22 cellular contexts compared by ENCODE assay signal in genomic region chr1:234732671-234733390, GRCh38.
DNase-seq lines count a peak whose midpoint lies in the region; ATAC-seq, FAIRE-seq and TF ChIP-seq lines count a peak whose summit lies in the region.
"Had no signal": no experiment of that assay in that cellular context is flagged by ENCODE, and none has a peak within 500 bp of the region (broad histone marks: within the 10 kb centered on the region; RNA-seq: fewer than 3 reads in every experiment).

No MANE protein-coding gene starts in this region.

- no peak for TF ChIP-seq EP300 in GM12878 (IDR thresholded peaks at IDR 0.05; ENCODE audit: borderline replicate concordance in 1 of 2, control insufficient read depth in 1 of 2, low read depth in 2 of 2, low read length in 2 of 2)

- no peaks in the 10 kb centered on the region for H4K20me1 ChIP-seq in GM12878 (ENCODE audit: control insufficient read depth, insufficient read depth)

- no peak overlapping the region for H3K4me3 ChIP-seq in Caco-2 (ENCODE audit: low read depth, low read length)
- no peak overlapping the region for H3K4me3 ChIP-seq in GM12878
- H3K4me3 ChIP-seq: A549, heart right ventricle, pancreas, PC-9, SJCRH30, stomach had no signal

- no peak overlapping the region for H3K4me3 Mint-ChIP-seq in activated CD4-positive, alpha-beta T cell treated with anti-CD3 and anti-CD28 coated beads, Interleukin-2, amount 10 ng/mL, durations not matched to agents 7 days and 5 days
- H3K4me3 Mint-ChIP-seq in Caco-2 (ENCODE audit: unreplicated experiment), result no peak overlapping the region
- H3K4me3 Mint-ChIP-seq: CD14-positive monocyte had no signal

- no peak for TF ChIP-seq POLR2A in GM12878 (IDR thresholded peaks at IDR 0.05; ENCODE audit: low read depth, low read length)

- WGBS in GM12878 (ENCODE audit: insufficient coverage, insufficient replicate concordance, low lambda C conversion rate, missing lambda C conversion rate), result 98% methylated on average over 16 of the region's 16 CpGs

- no peak for ATAC-seq in GM12878
- ATAC-seq in sciatic nerve, result no peak
- ATAC-seq in GM21619 (IDR thresholded peaks at IDR 0.05; ENCODE audit: unreplicated experiment), result no peak
- ATAC-seq: A549, heart right ventricle, pancreas had no signal

- no peak overlapping the region; the same call in 1 of the 2 replicates for H3K9ac ChIP-seq in GM12878 (ENCODE audit: control insufficient read depth, insufficient read depth, low read length)

- no peak overlapping the region for H3K4me2 ChIP-seq in GM12878 (ENCODE audit: control insufficient read depth, insufficient read depth)
- H3K4me2 ChIP-seq: A549, PC-9 had no signal

- in situ Hi-C loops in GM12878 (cut with MboI), result loop anchor here (5.0 to 25.0 kb wide), 3 partner anchors 104 to 352 kb away; no protein-coding TSS in a partner anchor

- H3K36me3 Mint-ChIP-seq in activated CD4-positive, alpha-beta T cell treated with anti-CD3 and anti-CD28 coated beads, Interleukin-2, amount 10 ng/mL, durations not matched to agents 7 days and 5 days (ENCODE audit: low read depth), result peaks cover 2% of the 10 kb centered on the region
- no peaks in the 10 kb centered on the region for H3K36me3 Mint-ChIP-seq in Caco-2 (ENCODE audit: insufficient read depth, unreplicated experiment)

- no peaks in the 10 kb centered on the region for H3K27me3 ChIP-seq in Caco-2 (replicated peaks; ENCODE audit: control insufficient read depth, insufficient read depth, low read length)
- no peaks in the 10 kb centered on the region for H3K27me3 ChIP-seq in GM12878 (replicated peaks in 1 of 2; ENCODE audit: control insufficient read depth in 2 of 2, insufficient read depth in 2 of 2, low read length in 1 of 2)
- H3K27me3 ChIP-seq: heart right ventricle, pancreas, SJCRH30, stomach had no signal

- peak overlapping the region; percentile 91 for H3K27ac Mint-ChIP-seq in activated CD4-positive, alpha-beta T cell treated with anti-CD3 and anti-CD28 coated beads, Interleukin-2, amount 10 ng/mL, durations not matched to agents 7 days and 5 days
- peak overlapping the region; percentile 60 for H3K27ac Mint-ChIP-seq in Caco-2 (ENCODE audit: unreplicated experiment)
- H3K27ac Mint-ChIP-seq: IgD-negative memory B cell had no signal

- 0 out of 2 replicates have a peak overlapping the region, but pooled peaks have one; percentile 82 for H3K27ac ChIP-seq in GM12878 (ENCODE audit: control insufficient read depth, insufficient read depth)
- H3K27ac ChIP-seq: SJCRH30 had no signal

- DNase-seq in activated CD4-positive, alpha-beta T cell treated with anti-CD3 and anti-CD28 coated beads, Interleukin-2, amount 10 ng/mL, durations not matched to agents 7 days and 5 days, result no peak
- DNase-seq in activated CD4-positive, alpha-beta T cell treated with anti-CD3 and anti-CD28 coated beads, Interleukin-2, amount 50 U/mL, for 4 hours, result no peak
- no peak for DNase-seq in Caco-2
- DNase-seq in GM12878 (ENCODE audit: low read depth, low spot score), result no peak
- peak; percentile 42 for DNase-seq in sciatic nerve (ENCODE audit: low spot score)
- DNase-seq in NK-92 (lab: John Stamatoyannopoulos, UW; ENCODE audit: unreplicated experiment), result no peak
- no peak for DNase-seq in germinal center (ENCODE audit: low spot score)
- DNase-seq: activated CD4-positive, CD25-positive, alpha-beta regulatory T cell; activated naive CD4-positive, alpha-beta T cell treated with Interleukin-2 at 50 U/mL for 16 hours; heart right ventricle; MM.1S; NCI-H1694; pancreas; PC-9; SJCRH30; stomach; T1000 had no signal

- no peak for FAIRE-seq in GM12878 (lab: Jason Lieb, UNC)
- FAIRE-seq: A549, endothelial cell of umbilical vein, pancreas had no signal

- no peak overlapping the region for H2AFZ ChIP-seq in GM12878 (ENCODE audit: control insufficient read depth, low read depth, low read length)
- H2AFZ ChIP-seq: PC-9 had no signal

- SMC1A ChIA-PET in GM12878 (lab: Charles Lee; ENCODE audit: uncharacterized antibody, unreplicated experiment), result interaction anchor here (0.6 to 1.6 kb wide), 5 partner anchors 9 to 119 kb away, joined by 3 to 4 read pairs (median 3); no protein-coding TSS in a partner anchor

- BruUV-seq in Caco-2 (replicated peaks; lab: Mats Ljungman, UMichigan) (no TSS peak), GM12878 (replicated peaks; lab: Mats Ljungman, UMichigan) (no TSS peak)

- POLR2A ChIA-PET in activated CD4-positive, alpha-beta T cell treated with anti-CD3 and anti-CD28 coated beads, Interleukin-2, amount 10 ng/mL, durations not matched to agents 7 days and 5 days (lab: Charles Lee), result no interaction called here
- POLR2A ChIA-PET in Caco-2 (lab: Charles Lee) (interaction anchor here (1.2 kb wide), 1 partner anchor 9 kb away, joined by 4 read pairs; no protein-coding TSS in a partner anchor), GM12878 (lab: Charles Lee) (interaction anchor here (1.0 to 1.4 kb wide), 3 partner anchors 9 to 29 kb away, joined by 3 to 5 read pairs (median 3); no protein-coding TSS in a partner anchor)

- intact Hi-C loops in Caco-2 (cut with micrococcal nuclease; ENCODE audit: unreplicated experiment), result no loop called here
- intact Hi-C loops in GM12878 (cut with micrococcal nuclease; ENCODE audit: unreplicated experiment), result loop anchor here (5.0 kb wide), 1 partner anchor 144 kb away; no protein-coding TSS in a partner anchor
- intact Hi-C loops in sciatic nerve (cut with DNase I), result loop anchor here (10.0 kb wide), 1 partner anchor 332 kb away; no protein-coding TSS in a partner anchor

- no peak for TF ChIP-seq RAD21 in GM12878 (IDR thresholded peaks at IDR 0.05; ENCODE audit: insufficient read depth, low read depth, low read length)

- H3K27me3 Mint-ChIP-seq in activated CD4-positive, alpha-beta T cell treated with anti-CD3 and anti-CD28 coated beads, Interleukin-2, amount 10 ng/mL, durations not matched to agents 7 days and 5 days, result no peaks in the 10 kb centered on the region
- H3K27me3 Mint-ChIP-seq in Caco-2 (ENCODE audit: insufficient read depth, unreplicated experiment), result no peaks in the 10 kb centered on the region
- H3K27me3 Mint-ChIP-seq: IgD-negative memory B cell had no signal

- H3K4me1 Mint-ChIP-seq in activated CD4-positive, alpha-beta T cell treated with anti-CD3 and anti-CD28 coated beads, Interleukin-2, amount 10 ng/mL, durations not matched to agents 7 days and 5 days, result peaks cover 55% of the 10 kb centered on the region
- peaks cover 50% of the 10 kb centered on the region for H3K4me1 Mint-ChIP-seq in Caco-2 (ENCODE audit: low read depth, unreplicated experiment)

- RAD21 ChIA-PET in GM12878 (lab: Charles Lee; ENCODE audit: unreplicated experiment), result interaction anchor here (0.8 to 2.5 kb wide), 3 partner anchors 108 to 239 kb away, joined by 3 to 24 read pairs (median 5); no protein-coding TSS in a partner anchor

- H3K9me3 ChIP-seq in Caco-2, result no peaks in the 10 kb centered on the region
- no peaks in the 10 kb centered on the region for H3K9me3 ChIP-seq in GM12878 (replicated peaks; ENCODE audit: control insufficient read depth, insufficient read depth, low read length)
- H3K9me3 ChIP-seq: A549, heart right ventricle, pancreas, SJCRH30, stomach had no signal

- peaks cover 23% of the 10 kb centered on the region for H3K4me1 ChIP-seq in Caco-2
- H3K4me1 ChIP-seq in GM12878 (ENCODE audit: control insufficient read depth, insufficient read depth, low read length), result peaks cover 42% of the 10 kb centered on the region
- H3K4me1 ChIP-seq: SJCRH30 had no signal

- H3K79me2 ChIP-seq in GM12878 (ENCODE audit: control insufficient read depth, insufficient read depth, low read length), result no peaks in the 10 kb centered on the region

- H3K36me3 ChIP-seq in Caco-2 (ENCODE audit: control insufficient read depth, insufficient read depth, low read length), result no peaks in the 10 kb centered on the region
- H3K36me3 ChIP-seq in GM12878 (ENCODE audit: control insufficient read depth in 2 of 2, insufficient read depth in 2 of 2, low read length in 1 of 2), result no peaks in the 10 kb centered on the region
- H3K36me3 ChIP-seq: heart right ventricle, pancreas, SJCRH30, stomach had no signal

- TF ChIP-seq CTCF in Caco-2 (IDR thresholded peaks at IDR 0.05; ENCODE audit: insufficient read depth in 1 of 2, low read depth in 1 of 2, low read length in 1 of 2, severe bottlenecking in 1 of 2, unreplicated experiment in 1 of 2) (no peak), GM12878 (IDR thresholded peaks at IDR 0.05 in 2 of 3, conservative IDR thresholded peaks at IDR 0.05 in 1 of 3; ENCODE audit: control insufficient read depth in 2 of 3, extremely low read depth in 1 of 3, insufficient read depth in 1 of 3, low read depth in 3 of 3, low read length in 3 of 3) (no peak)

- peaks cover 2% of the 10 kb centered on the region for H3K9me3 Mint-ChIP-seq in activated CD4-positive, alpha-beta T cell treated with anti-CD3 and anti-CD28 coated beads, Interleukin-2, amount 10 ng/mL, durations not matched to agents 7 days and 5 days
- H3K9me3 Mint-ChIP-seq in Caco-2 (ENCODE audit: unreplicated experiment), result no peaks in the 10 kb centered on the region
- H3K9me3 Mint-ChIP-seq: IgD-negative memory B cell had no signal

- CTCF ChIA-PET in activated CD4-positive, alpha-beta T cell treated with anti-CD3 and anti-CD28 coated beads, Interleukin-2, amount 10 ng/mL, durations not matched to agents 7 days and 5 days (lab: Charles Lee), result interaction anchor here (0.9 kb wide), 1 partner anchor 42 kb away, joined by 3 read pairs; no protein-coding TSS in a partner anchor
- CTCF ChIA-PET in Caco-2 (lab: Charles Lee), result interaction anchor here (1.2 kb wide), 1 partner anchor 135 kb away, joined by 3 read pairs; no protein-coding TSS in a partner anchor
- CTCF ChIA-PET in GM12878 (lab: Yijun Ruan, JAX), result no interaction called here

TF ChIP-seq in GM12878, 131 proteins besides CTCF, POLR2A, EP300 and RAD21 (continues in another document):
- no peak for TF ChIP-seq NR2C2 (IDR thresholded peaks at IDR 0.05; ENCODE audit: borderline replicate concordance, control insufficient read depth, insufficient read length, low read depth)
- no peak for TF ChIP-seq NFYA (IDR thresholded peaks at IDR 0.05; ENCODE audit: borderline replicate concordance, low read depth, low read length)
